ENCODE assay signal across 8 cellular contexts in the genomic region with DNA sequence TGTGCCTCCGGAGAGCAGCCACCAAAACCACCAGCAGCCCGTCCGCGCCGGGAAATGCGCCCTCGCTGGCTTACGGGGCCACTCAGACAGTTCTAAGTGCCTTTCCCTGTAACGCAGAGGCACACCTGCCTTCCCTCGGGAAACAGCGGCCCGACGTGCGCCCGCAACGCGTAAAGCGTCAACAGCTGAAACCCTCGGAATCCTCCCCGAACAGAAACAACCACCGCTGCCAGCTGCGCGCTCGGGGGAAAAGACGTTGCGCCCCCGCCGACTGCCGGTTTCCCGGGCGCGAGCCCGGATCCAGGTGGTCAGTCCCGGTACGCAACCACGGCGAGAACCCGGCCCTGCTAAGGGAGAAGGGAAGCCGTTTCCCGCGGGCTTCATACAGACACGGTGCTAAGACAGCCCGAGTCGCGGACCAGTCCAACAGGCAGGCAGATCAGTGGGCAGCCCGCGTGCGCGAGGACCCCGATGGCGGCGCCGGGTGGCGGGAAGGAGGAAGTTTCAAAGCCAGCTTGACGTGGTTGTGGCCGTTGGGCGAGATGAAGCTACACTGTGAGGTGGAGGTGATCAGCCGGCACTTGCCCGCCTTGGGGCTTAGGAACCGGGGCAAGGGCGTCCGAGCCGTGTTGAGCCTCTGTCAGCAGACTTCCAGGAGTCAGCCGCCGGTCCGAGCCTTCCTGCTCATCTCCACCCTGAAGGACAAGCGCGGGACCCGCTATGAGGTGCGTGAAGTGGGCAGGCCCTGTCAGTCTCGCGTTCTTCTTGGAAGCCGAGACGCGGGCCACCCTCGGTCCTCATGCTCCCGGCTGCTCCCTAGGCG. TPM values are rescaled to one million over a fixed set of nuclear protein-coding genes. Genes with fewer than 3 reads are reported as not detected.
A peak's percentile ranks its signal among the peaks of the same experiment; 100 is the strongest.
DNase-seq lines count a peak whose midpoint lies in the region; ATAC-seq and TF ChIP-seq lines count a peak whose summit lies in the region.

A gene with protein sequence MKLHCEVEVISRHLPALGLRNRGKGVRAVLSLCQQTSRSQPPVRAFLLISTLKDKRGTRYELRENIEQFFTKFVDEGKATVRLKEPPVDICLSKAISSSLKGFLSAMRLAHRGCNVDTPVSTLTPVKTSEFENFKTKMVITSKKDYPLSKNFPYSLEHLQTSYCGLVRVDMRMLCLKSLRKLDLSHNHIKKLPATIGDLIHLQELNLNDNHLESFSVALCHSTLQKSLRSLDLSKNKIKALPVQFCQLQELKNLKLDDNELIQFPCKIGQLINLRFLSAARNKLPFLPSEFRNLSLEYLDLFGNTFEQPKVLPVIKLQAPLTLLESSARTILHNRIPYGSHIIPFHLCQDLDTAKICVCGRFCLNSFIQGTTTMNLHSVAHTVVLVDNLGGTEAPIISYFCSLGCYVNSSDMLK (plus strand): TSS at position 462 of the 823 bp plus-strand sequence. CDS start 81 bp downstream, at position 543.

- H3K27ac Mint-ChIP-seq in Caco-2 (ENCODE audit: unreplicated experiment) = peak within 1 kb of the TSS; percentile 97
- peak within 1 kb of the TSS; percentile 97 for H3K27ac Mint-ChIP-seq in endothelial cell (ENCODE audit: unreplicated experiment)

- no peaks in the 10 kb centered on the region for H3K36me3 ChIP-seq in Caco-2 (ENCODE audit: control insufficient read depth, insufficient read depth, low read length)
- peaks cover 19% of the 10 kb centered on the region for H3K36me3 ChIP-seq in NT2/D1 (ENCODE audit: insufficient read depth, insufficient read length, low read length)

- H3K4me1 ChIP-seq in Caco-2 = peaks cover 24% of the 10 kb centered on the region
- H3K4me1 ChIP-seq in NT2/D1 (ENCODE audit: insufficient read depth, insufficient read length) = no peaks in the 10 kb centered on the region

- TF ChIP-seq CTCF in Caco-2 (IDR thresholded peaks at IDR 0.05; ENCODE audit: insufficient read depth in 1 of 2, low read depth in 1 of 2, low read length in 1 of 2, severe bottlenecking in 1 of 2, unreplicated experiment in 1 of 2) = no peak
- no peak for TF ChIP-seq CTCF in endothelial cell (IDR thresholded peaks at IDR 0.05; ENCODE audit: unreplicated experiment)

- H3K36me3 Mint-ChIP-seq in Caco-2 (ENCODE audit: insufficient read depth, unreplicated experiment) (peaks cover 30% of the 10 kb centered on the region), endothelial cell (ENCODE audit: low read depth, unreplicated experiment) (peaks cover 4% of the 10 kb centered on the region)

- POLR2A ChIA-PET in Caco-2 (lab: Charles Lee) = interaction anchor here (1.3 to 1.8 kb wide), 3 partner anchors 12 to 35 kb away, joined by 7 to 12 read pairs (median 9); a partner anchor contains a TSS

- H3K4me3 Mint-ChIP-seq in Caco-2 (ENCODE audit: unreplicated experiment) (peak within 1 kb of the TSS; percentile 97), endothelial cell (ENCODE audit: unreplicated experiment) (peak within 1 kb of the TSS; percentile 99)

- H3K4me3 ChIP-seq in Caco-2 (ENCODE audit: low read depth, low read length) (peak within 1 kb of the TSS; percentile 78), NT2/D1 (ENCODE audit: insufficient read length, low read depth) (peak within 1 kb of the TSS; percentile 92)

- intact Hi-C loops in Caco-2 (cut with micrococcal nuclease; ENCODE audit: unreplicated experiment) = loop anchor here (1.0 kb wide), 2 partner anchors 12 to 22 kb away; a partner anchor contains a TSS

- peak within 1 kb of the TSS; percentile 89 for H3K9ac ChIP-seq in NT2/D1 (ENCODE audit: insufficient read length, low read depth)

- H3K9me3 Mint-ChIP-seq in Caco-2 (ENCODE audit: unreplicated experiment) = no peaks in the 10 kb centered on the region
- H3K9me3 Mint-ChIP-seq in endothelial cell (ENCODE audit: unreplicated experiment) = no peaks in the 10 kb centered on the region

- DNase-seq in Caco-2 (peak; percentile 91 to 94), HUDEP-2 (lab: John Stamatoyannopoulos, UW; ENCODE audit: unreplicated experiment in 76 of 76) (peak in 72 of 76 experiments; percentile 34 to 95 (median 68)), NT2/D1 (ENCODE audit: low read depth, low spot score) (peak; percentile 50), endothelial cell (ENCODE audit: low spot score) (peak; percentile 89), middle frontal gyrus (ENCODE audit: extremely low spot score, low spot score) (peak; percentile 33)
- peak; percentile 93 for DNase-seq in activated CD8-positive, alpha-beta memory T cell treated with anti-CD3 and anti-CD28 coated beads, Interleukin-2, amount 50 U/mL, for 48 hours
- DNase-seq in stimulated activated CD8-positive, alpha-beta memory T cell treated with anti-CD3 and anti-CD28 coated beads, Interleukin-2, amount 100 ng/mL, for 1 hour (ENCODE audit: low read depth in 2 of 2) = peak; percentile 67 to 69

- ATAC-seq in GM21381 (IDR thresholded peaks at IDR 0.05; ENCODE audit: unreplicated experiment) = peak; percentile 57

- H3K9me3 ChIP-seq in Caco-2 (no peaks in the 10 kb centered on the region), NT2/D1 (ENCODE audit: insufficient read depth, low read length) (no peaks in the 10 kb centered on the region)

- BruUV-seq in Caco-2 (replicated peaks; lab: Mats Ljungman, UMichigan) = no TSS peak

- peaks cover 25% of the 10 kb centered on the region for H3K4me1 Mint-ChIP-seq in Caco-2 (ENCODE audit: low read depth, unreplicated experiment)
- H3K4me1 Mint-ChIP-seq in endothelial cell (ENCODE audit: unreplicated experiment) = peaks cover 21% of the 10 kb centered on the region

- H3K27me3 ChIP-seq in Caco-2 (replicated peaks; ENCODE audit: control insufficient read depth, insufficient read depth, low read length) (no peaks in the 10 kb centered on the region), NT2/D1 (ENCODE audit: insufficient read depth, insufficient read length) (no peaks in the 10 kb centered on the region)

- no peaks in the 10 kb centered on the region for H3K27me3 Mint-ChIP-seq in Caco-2 (ENCODE audit: insufficient read depth, unreplicated experiment)
- peaks cover 5% of the 10 kb centered on the region for H3K27me3 Mint-ChIP-seq in endothelial cell (ENCODE audit: unreplicated experiment)

- CTCF ChIA-PET in Caco-2 (lab: Charles Lee) = interaction anchor here (1.0 to 1.1 kb wide), 2 partner anchors 12 to 22 kb away, joined by 3 to 5 read pairs; a partner anchor contains a TSS

RNA-seq across cellular contexts. Expression of the gene that starts here (rescaled TPM):
- 32.0 and 34.8 TPM in 2 replicates for total RNA-seq in Caco-2 (2022)
- 12.9 TPM for total RNA-seq in endothelial cell (ENCODE audit: unreplicated experiment)

Comparison
In these comparisons a context has a peak if more than half of its experiments do, and no peak if none do; other contexts are left out.
1. Peak in every context shown above with its lines: DNase-seq, ATAC-seq and H3K4me3 ChIP-seq.
2. DNase-seq: peak in every context shown above with its lines; median percentile 93 in activated CD8-positive, alpha-beta memory T cell treated with anti-CD3 and anti-CD28 coated beads, Interleukin-2, amount 50 U/mL, for 48 hours; 92 in Caco-2; 89 in endothelial cell; 68 in HUDEP-2; 68 in stimulated activated CD8-positive, alpha-beta memory T cell treated with anti-CD3 and anti-CD28 coated beads, Interleukin-2, amount 100 ng/mL, for 1 hour; 50 in NT2/D1; 33 in middle frontal gyrus.